Comparison of ENCODE assay signal across 20 cellular contexts in the genomic region with DNA sequence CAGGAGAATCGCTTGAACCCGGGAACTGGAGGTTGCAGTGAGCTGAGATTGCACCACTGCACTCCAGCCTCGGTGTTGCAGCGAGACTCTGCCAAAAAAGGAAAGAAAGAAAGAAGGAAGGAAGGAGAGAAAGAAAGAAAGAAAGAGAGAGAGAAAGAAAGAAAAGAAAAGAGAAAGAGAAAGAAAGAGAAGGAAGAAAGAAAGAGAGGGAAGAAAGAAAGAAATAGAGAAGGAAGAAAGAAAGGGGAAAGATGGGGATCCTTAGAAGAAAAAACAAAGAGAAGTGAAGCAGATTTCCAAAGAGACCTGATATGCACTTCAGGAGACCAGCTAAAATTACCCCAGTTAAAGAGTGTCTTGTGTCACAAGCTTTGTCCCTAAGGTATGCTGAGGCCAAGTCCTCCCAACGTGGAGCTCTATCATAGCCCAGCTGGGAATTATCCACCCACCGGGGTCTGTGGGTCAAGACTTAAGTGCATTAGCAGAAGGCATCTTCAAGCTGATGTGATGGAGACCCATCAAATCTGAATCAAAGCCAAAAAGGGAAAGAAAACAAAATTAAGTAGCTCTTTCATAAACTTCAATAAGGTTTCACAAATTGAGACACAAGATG.
"Had no signal": no experiment of that assay in that cellular context is flagged by ENCODE, and none has a peak within 500 bp of the region (broad histone marks: within the 10 kb centered on the region; RNA-seq: fewer than 3 reads in every experiment).

No MANE protein-coding gene starts in this region.

- H3K27ac Mint-ChIP-seq: activated CD8-positive, alpha-beta T cell treated with anti-CD3 and anti-CD28 coated beads for 36 hours; activated naive CD4-positive, alpha-beta T cell treated with anti-CD3 and anti-CD28 coated beads, Interleukin-2, amount 50 U/mL, for 24 hours had no signal

- DNase-seq: activated CD4-positive, alpha-beta T cell treated with anti-CD3 and anti-CD28 coated beads for 4 hours; activated CD8-positive, alpha-beta memory T cell treated with anti-CD3 and anti-CD28 coated beads, Interleukin-2, amount 50 U/mL, for 48 hours; activated CD8-positive, alpha-beta T cell treated with anti-CD3 and anti-CD28 coated beads for 36 hours; activated T-cell treated with anti-CD3 and anti-CD28 coated beads, Interleukin-2, amount 50 U/mL, for 1 hour; aorta; body of pancreas; MM.1S; NCI-H1105; NCI-H1436; NCI-H1694 treated with DMSO at 0.1 percent for 48 hours; NCI-H2081; NCI-H446 treated with DMSO at 0.1 percent for 48 hours; NCI-H526; NCI-H82; SJCRH30; SK-N-SH; T-helper 1 cell; WERI-Rb-1 had no signal

- H3K9me3 Mint-ChIP-seq: activated CD8-positive, alpha-beta T cell treated with anti-CD3 and anti-CD28 coated beads for 36 hours; activated naive CD4-positive, alpha-beta T cell treated with anti-CD3 and anti-CD28 coated beads, Interleukin-2, amount 50 U/mL, for 24 hours had no signal

- H3K4me3 Mint-ChIP-seq: activated CD8-positive, alpha-beta T cell treated with anti-CD3 and anti-CD28 coated beads for 36 hours; activated naive CD4-positive, alpha-beta T cell treated with anti-CD3 and anti-CD28 coated beads, Interleukin-2, amount 50 U/mL, for 24 hours had no signal

- H3K27me3 Mint-ChIP-seq: activated CD8-positive, alpha-beta T cell treated with anti-CD3 and anti-CD28 coated beads for 36 hours; activated naive CD4-positive, alpha-beta T cell treated with anti-CD3 and anti-CD28 coated beads, Interleukin-2, amount 50 U/mL, for 24 hours had no signal

- ATAC-seq: activated CD4-positive, CD25-positive, alpha-beta regulatory T cell treated with anti-CD3 and anti-CD28 coated beads, Interleukin-2, amount 50 U/mL, for 24 hours; activated CD8-positive, alpha-beta T cell treated with anti-CD3 and anti-CD28 coated beads for 36 hours; body of pancreas had no signal

- H3K36me3 Mint-ChIP-seq: activated naive CD4-positive, alpha-beta T cell treated with anti-CD3 and anti-CD28 coated beads, Interleukin-2, amount 50 U/mL, for 24 hours had no signal
